ENCODE assay signal across 8 cellular contexts in genomic region chr11:33775064-33775807, GRCh38. TPM values are rescaled to one million over a fixed set of nuclear protein-coding genes. Genes with fewer than 3 reads are reported as not detected.
A peak's percentile ranks its signal among the peaks of the same experiment; 100 is the strongest.
DNase-seq lines count a peak whose midpoint lies in the region; ATAC-seq and TF ChIP-seq lines count a peak whose summit lies in the region.

No MANE protein-coding gene starts in this region.

- peak overlapping the region; percentile 92 for H3K4me3 ChIP-seq in AG10803 (ENCODE audit: low read length)
- H3K4me3 ChIP-seq in LNCaP clone FGC (ENCODE audit: low read depth, low read length): peak overlapping the region; percentile 94

- peak overlapping the region; percentile 71 to 87 for H3K27ac Mint-ChIP-seq in natural killer cell treated with Interleukin-12 subunit alpha and Interleukin-12 subunit beta and Interleukin-15 and Interleukin-18, amount 100 ng/mL, for 72 hours

- TF ChIP-seq CTCF in AG10803 (conservative IDR thresholded peaks at IDR 0.05; ENCODE audit: low read length) (no peak), LNCaP clone FGC (IDR thresholded peaks at IDR 0.05; ENCODE audit: control insufficient read depth, extremely low read depth, insufficient read depth) (no peak)

- H3K27me3 Mint-ChIP-seq in natural killer cell treated with Interleukin-12 subunit alpha and Interleukin-12 subunit beta and Interleukin-15 and Interleukin-18, amount 100 ng/mL, for 72 hours: peaks cover 14 to 28% of the 10 kb centered on the region in 2 donors

- no peaks in the 10 kb centered on the region for H3K9me3 Mint-ChIP-seq in natural killer cell treated with Interleukin-12 subunit alpha and Interleukin-12 subunit beta and Interleukin-15 and Interleukin-18, amount 100 ng/mL, for 72 hours

- H3K27ac ChIP-seq in cingulate gyrus (ENCODE audit: low read depth, low read length): peak overlapping the region; percentile 89

- no peaks in the 10 kb centered on the region for H3K36me3 Mint-ChIP-seq in natural killer cell treated with Interleukin-12 subunit alpha and Interleukin-12 subunit beta and Interleukin-15 and Interleukin-18, amount 100 ng/mL, for 72 hours

- no peak for ATAC-seq in natural killer cell treated with Interleukin-12 subunit alpha and Interleukin-12 subunit beta and Interleukin-15 and Interleukin-18, amount 100 ng/mL, for 72 hours
- ATAC-seq in GM18502 (IDR thresholded peaks at IDR 0.05; ENCODE audit: poor library complexity, unreplicated experiment): no peak
- no peak for ATAC-seq in HG03354 (IDR thresholded peaks at IDR 0.05; ENCODE audit: poor library complexity, severe bottlenecking, unreplicated experiment)

- peak overlapping the region; percentile 95 for H3K4me3 Mint-ChIP-seq in natural killer cell treated with Interleukin-12 subunit alpha and Interleukin-12 subunit beta and Interleukin-15 and Interleukin-18, amount 100 ng/mL, for 72 hours

- peaks cover 33 to 39% of the 10 kb centered on the region in 2 donors for H3K4me1 Mint-ChIP-seq in natural killer cell treated with Interleukin-12 subunit alpha and Interleukin-12 subunit beta and Interleukin-15 and Interleukin-18, amount 100 ng/mL, for 72 hours (ENCODE audit: low read depth in 2 of 2)

- no peak for DNase-seq in AG10803 (ENCODE audit: low read depth)
- no peak for DNase-seq in LNCaP clone FGC (ENCODE audit: low read depth)
- DNase-seq in natural killer cell treated with Interleukin-12 subunit alpha and Interleukin-12 subunit beta and Interleukin-15 and Interleukin-18, amount 100 ng/mL, for 72 hours (ENCODE audit: low spot score): no peak
- no peak for DNase-seq in central memory CD4-positive, alpha-beta T cell
- no peak for DNase-seq in NCI-H69 (lab: John Stamatoyannopoulos, UW)

RNA-seq across cellular contexts. Expression of gene FBXO3, which starts 0.9 kb away (rescaled TPM):
- total RNA-seq in natural killer cell treated with Interleukin-12 subunit alpha and Interleukin-12 subunit beta and Interleukin-15 and Interleukin-18, amount 100 ng/mL, for 72 hours: 10 to 100 TPM; 20.8 to 25.1 TPM

RNA-seq across cellular contexts. Expression of gene CD59, which starts 39.0 kb away (rescaled TPM):
- total RNA-seq in natural killer cell treated with Interleukin-12 subunit alpha and Interleukin-12 subunit beta and Interleukin-15 and Interleukin-18, amount 100 ng/mL, for 72 hours: 10 to 100 TPM; 15.5 to 23.2 TPM
